ENCODE assay signal across 29 cellular contexts in the genomic region with DNA sequence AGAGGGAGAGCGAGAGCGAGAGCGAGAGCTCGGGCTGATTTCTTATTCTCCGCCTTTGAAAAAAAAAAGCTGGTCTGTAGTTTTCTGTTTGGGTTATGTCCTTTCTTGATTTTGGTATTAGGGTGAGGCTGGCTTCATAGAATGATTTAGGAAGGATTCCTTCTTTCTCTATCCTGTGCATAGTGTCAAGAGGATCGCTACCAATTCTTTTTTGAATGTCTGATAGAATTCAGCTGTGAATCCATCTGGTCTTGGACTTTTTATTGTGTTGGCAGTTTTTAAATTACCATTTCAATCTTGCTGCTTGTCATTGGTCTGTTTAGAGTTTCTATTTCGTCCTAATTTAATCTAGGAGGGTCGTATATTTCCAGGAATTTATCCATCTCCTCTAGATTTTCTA.
"Had no signal": no experiment of that assay in that cellular context is flagged by ENCODE, and none has a peak within 500 bp of the region (broad histone marks: within the 10 kb centered on the region; RNA-seq: fewer than 3 reads in every experiment).

No MANE protein-coding gene starts in this region.

- H3K4me2 ChIP-seq: smooth muscle cell had no signal

- H3K36me3 ChIP-seq: neutrophil, pancreas, spleen, thoracic aorta, thyroid gland, tibial nerve, upper lobe of left lung, vagina had no signal

- H3K4me3 ChIP-seq: pancreas, psoas muscle, skin epidermis, smooth muscle cell, spleen, thoracic aorta, thyroid gland, tibial nerve, upper lobe of left lung, vagina had no signal

- H3K4me1 ChIP-seq: pancreas, psoas muscle, spleen, thyroid gland, tibial nerve, upper lobe of left lung, vagina had no signal

- ATAC-seq: naive thymus-derived CD8-positive, alpha-beta T cell; natural killer cell treated with Interleukin-12 subunit alpha and Interleukin-12 subunit beta and Interleukin-15 and Interleukin-18, amount 100 ng/mL, for 72 hours; pancreas; psoas muscle; right cardiac atrium; sciatic nerve; stimulated activated memory B cell treated with anti-CD40 and anti-IgM and Interleukin-4, amounts not matched to agents 10 μg/mL and 1 μg/mL and 100 μg/mL, for 72 hours; stimulated activated naive CD8-positive, alpha-beta T cell treated with anti-CD3 and anti-CD28 coated beads, Interleukin-15, amount 100 ng/mL, for 72 hours; stimulated activated naive CD8-positive, alpha-beta T cell treated with anti-CD3 and anti-CD28 coated beads, Interleukin-15, Interleukin-2, amounts not matched to agents 100 U/mL and 50 U/mL, for 24 hours had no signal

- DNase-seq: naive thymus-derived CD8-positive, alpha-beta T cell; nephron progenitor cell; nucleus accumbens; pancreas; psoas muscle; right cardiac atrium; spleen; stimulated activated CD4-positive, alpha-beta T cell treated with anti-CD3 and anti-CD28 coated beads, Interleukin-12 subunit alpha, Interleukin-12 subunit beta, amount 100 ng/mL, for 4 hours; stimulated activated CD4-positive, alpha-beta T cell treated with anti-CD3 and anti-CD28 coated beads, Interleukin-1b, Interleukin-23, amount 100 ng/mL, for 48 hours; stimulated activated CD4-positive, alpha-beta T cell treated with anti-CD3 and anti-CD28 coated beads, Interleukin-4, amount 100 ng/mL, for 1 hour; stimulated activated CD4-positive, alpha-beta T cell treated with anti-CD3 and anti-CD28 coated beads, Interleukin-4, amount 100 ng/mL, for 4 hours; stimulated activated CD8-positive, alpha-beta memory T cell treated with anti-CD3 and anti-CD28 coated beads, Interleukin-4, amount 100 ng/mL, for 48 hours; stimulated activated naive CD4-positive, alpha-beta T cell; stimulated activated naive CD8-positive, alpha-beta T cell treated with anti-CD3 and anti-CD28 coated beads, Interleukin-15, amount 100 ng/mL, for 72 hours; stimulated activated naive CD8-positive, alpha-beta T cell treated with anti-CD3 and anti-CD28 coated beads, Interleukin-15, Interleukin-2, amounts not matched to agents 100 U/mL and 50 U/mL, for 24 hours; substantia nigra; thyroid gland; trophoblast cell; upper lobe of left lung had no signal

- H3K27me3 ChIP-seq: neutrophil, pancreas, spleen, thyroid gland, tibial nerve, upper lobe of left lung, vagina had no signal

- FAIRE-seq: urothelium cell line had no signal

- H3K9me3 ChIP-seq: neutrophil, pancreas, psoas muscle, thoracic aorta, thyroid gland, tibial nerve, upper lobe of left lung, vagina had no signal

- H3K27ac ChIP-seq: neutrophil, pancreas, psoas muscle, skin epidermis, spleen, thoracic aorta, thyroid gland, tibial nerve, upper lobe of left lung, vagina had no signal
